In genomic region chr10:31395695-31396094, GRCh38 we compare ENCODE assay signal across 27 cellular contexts.
A peak's percentile ranks its signal among the peaks of the same experiment; 100 is the strongest.
DNase-seq lines count a peak whose midpoint lies in the region; ATAC-seq and TF ChIP-seq lines count a peak whose summit lies in the region.
"Had no signal": no experiment of that assay in that cellular context is flagged by ENCODE, and none has a peak within 500 bp of the region (broad histone marks: within the 10 kb centered on the region; RNA-seq: fewer than 3 reads in every experiment).

No MANE protein-coding gene starts in this region.

- peaks cover 43% of the 10 kb centered on the region for H3K4me1 Mint-ChIP-seq in brain
- H3K4me1 Mint-ChIP-seq: nephron progenitor cell had no signal

- H3K9me3 Mint-ChIP-seq in brain, result no peaks in the 10 kb centered on the region
- H3K9me3 Mint-ChIP-seq: activated naive CD4-positive, alpha-beta T cell treated with anti-CD3 and anti-CD28 coated beads, Interleukin-2, amount 50 U/mL, for 72 hours; nephron progenitor cell had no signal

- H3K4me1 ChIP-seq in heart right ventricle (peaks cover 0 to 71% (median 39%) of the 10 kb centered on the region in 9 donors), psoas muscle (peaks cover 70% of the 10 kb centered on the region), SJCRH30 (peaks cover 12% of the 10 kb centered on the region)
- H3K4me1 ChIP-seq: left lung, parathyroid adenoma, Peyer's patch had no signal

- ATAC-seq in heart right ventricle (peak; percentile 42 to 81 (median 60)), psoas muscle (peak; percentile 65 to 86 (median 75)), GM21619 (IDR thresholded peaks at IDR 0.05; ENCODE audit: unreplicated experiment) (no peak), HG02870 (IDR thresholded peaks at IDR 0.05; ENCODE audit: unreplicated experiment) (no peak)
- ATAC-seq in activated CD4-positive, CD25-positive, alpha-beta regulatory T cell treated with anti-CD3 and anti-CD28 coated beads, Interleukin-2, amount 50 U/mL, for 24 hours, result no peak
- ATAC-seq: activated naive CD4-positive, alpha-beta T cell treated with anti-CD3 and anti-CD28 coated beads, Interleukin-2, amount 50 U/mL, for 72 hours; left lung had no signal

- intact Hi-C loops in heart right ventricle (cut with DNase I) (loop anchor here in 3 of 10 donors (2.0 to 10.0 kb wide), 5 partner anchors 21 to 73 kb away; no protein-coding TSS in a partner anchor), psoas muscle (cut with DNase I) (loop anchor here in 1 of 2 donors (10.0 kb wide), 1 partner anchor 71 kb away; no protein-coding TSS in a partner anchor)

- H3K27ac ChIP-seq in heart right ventricle (peak overlapping the region in 8 of 10 donors; percentile 3 to 65 (median 38)), psoas muscle (peak overlapping the region; percentile 80), SJCRH30 (no peak overlapping the region)
- H3K27ac ChIP-seq: hepatocyte, left lung, parathyroid adenoma, Peyer's patch had no signal

- no peak for TF ChIP-seq CTCF in AG10803 (conservative IDR thresholded peaks at IDR 0.05; ENCODE audit: low read length)
- TF ChIP-seq CTCF in brain (conservative IDR thresholded peaks at IDR 0.05), result no peak
- TF ChIP-seq CTCF in heart right ventricle (IDR thresholded peaks at IDR 0.05), result no peak
- no peak for TF ChIP-seq CTCF in psoas muscle (IDR thresholded peaks at IDR 0.05)

- peak; percentile 11 for DNase-seq in AG10803 (ENCODE audit: low read depth)
- DNase-seq in heart right ventricle, result no peak
- DNase-seq in psoas muscle, result no peak
- no peak for DNase-seq in SJCRH30
- DNase-seq: activated CD4-positive, alpha-beta T cell treated with anti-CD3 and anti-CD28 coated beads for 48 hours; BE2C; central memory CD4-positive, alpha-beta T cell; COR-L47; DND-41; foreskin fibroblast; HCEC 1CT; left lung; midbrain; NCI-H1092; NCI-H187; NCI-H526 treated with DMSO at 0.1 percent for 48 hours; nephron progenitor cell; Peyer's patch; sigmoid colon had no signal

- no peak overlapping the region for H3K4me3 Mint-ChIP-seq in brain
- H3K4me3 Mint-ChIP-seq: nephron progenitor cell had no signal

- H3K36me3 ChIP-seq in heart right ventricle, result peaks cover 0 to 12% (median 0%) of the 10 kb centered on the region in 9 donors
- H3K36me3 ChIP-seq in psoas muscle (ENCODE audit: insufficient read depth in 1 of 2, low read depth in 1 of 2), result peaks cover 0 to 4% of the 10 kb centered on the region in 2 donors
- peaks cover 12% of the 10 kb centered on the region; the same call in 1 of the 2 replicates for H3K36me3 ChIP-seq in SJCRH30
- H3K36me3 ChIP-seq: ascending aorta, left lung, Peyer's patch, sigmoid colon had no signal

- peak overlapping the region in 3 of 5 experiments; percentile 19 to 41 (median 36) for H3K27ac Mint-ChIP-seq in brain
- H3K27ac Mint-ChIP-seq: activated naive CD4-positive, alpha-beta T cell treated with anti-CD3 and anti-CD28 coated beads, Interleukin-2, amount 50 U/mL, for 72 hours; nephron progenitor cell had no signal

- no peak overlapping the region for H3K4me3 ChIP-seq in AG10803 (ENCODE audit: low read length)
- no peak overlapping the region for H3K4me3 ChIP-seq in heart right ventricle
- peak overlapping the region; percentile 45 for H3K4me3 ChIP-seq in psoas muscle
- H3K4me3 ChIP-seq in SJCRH30, result no peak overlapping the region
- H3K4me3 ChIP-seq: hepatocyte, left lung, Peyer's patch, sigmoid colon had no signal

- WGBS in heart right ventricle, 2 donors, result 33 to 47% methylated on average over 3 of the region's 3 CpGs
- WGBS in psoas muscle, 3 donors, result 21 to 33% (median 23%) methylated on average over 3 of the region's 3 CpGs

- H3K9me3 ChIP-seq in heart right ventricle (no peaks in the 10 kb centered on the region), psoas muscle (no peaks in the 10 kb centered on the region), SJCRH30 (replicated peaks) (no peaks in the 10 kb centered on the region)
- H3K9me3 ChIP-seq: ascending aorta, BE2C, left lung, Peyer's patch, sigmoid colon had no signal

- no peaks in the 10 kb centered on the region for H3K27me3 ChIP-seq in heart right ventricle
- no peaks in the 10 kb centered on the region for H3K27me3 ChIP-seq in psoas muscle (ENCODE audit: insufficient read depth in 3 of 3, low read length in 2 of 3)
- no peaks in the 10 kb centered on the region for H3K27me3 ChIP-seq in SJCRH30
- H3K27me3 ChIP-seq: ascending aorta, BE2C, hepatocyte, left lung, Peyer's patch, sigmoid colon had no signal

- no peaks in the 10 kb centered on the region for H3K27me3 Mint-ChIP-seq in brain

- peaks cover 16% of the 10 kb centered on the region for H3K36me3 Mint-ChIP-seq in brain

Comparison
In these comparisons a context has a peak if more than half of its experiments do, and no peak if none do; other contexts are left out.
1. ATAC-seq: peak in heart right ventricle (8 of 8) and psoas muscle (4 of 4); none in GM21619 (single experiment), activated CD4-positive, CD25-positive, alpha-beta regulatory T cell treated with anti-CD3 and anti-CD28 coated beads, Interleukin-2, amount 50 U/mL, for 24 hours (0 of 2) and HG02870 (single experiment).